ENCODE assay signal across 8 cellular contexts in genomic region chr10:19930936-19931859, GRCh38.
A peak's percentile ranks its signal among the peaks of the same experiment; 100 is the strongest.
DNase-seq lines count a peak whose midpoint lies in the region; ATAC-seq and TF ChIP-seq lines count a peak whose summit lies in the region.

No MANE protein-coding gene starts in this region.

- H3K27me3 ChIP-seq in kidney epithelial cell (ENCODE audit: control insufficient read depth, insufficient read depth, low read length) = no peaks in the 10 kb centered on the region
- no peaks in the 10 kb centered on the region for H3K27me3 ChIP-seq in testis
- H3K27me3 ChIP-seq in CD4-positive, alpha-beta T cell (ENCODE audit: control insufficient read depth, insufficient read depth, low read length) = no peaks in the 10 kb centered on the region
- H3K27me3 ChIP-seq in Karpas-422 (ENCODE audit: low read length) = no peaks in the 10 kb centered on the region

- no peak for ATAC-seq in CD4-positive, alpha-beta T cell (ENCODE audit: poor library complexity)

- H3K9ac ChIP-seq in Karpas-422 (ENCODE audit: low read length) = no peak overlapping the region

- H3K4me1 Mint-ChIP-seq in brain = peaks cover 49% of the 10 kb centered on the region
- no peaks in the 10 kb centered on the region for H3K4me1 Mint-ChIP-seq in CD4-positive, alpha-beta T cell (ENCODE audit: low read depth)

- no peak for TF ChIP-seq CTCF in brain (conservative IDR thresholded peaks at IDR 0.05)
- TF ChIP-seq CTCF in kidney epithelial cell (IDR thresholded peaks at IDR 0.05; ENCODE audit: insufficient read depth, low read length, poor library complexity, severe bottlenecking) = no peak
- no peak for TF ChIP-seq CTCF in testis (IDR thresholded peaks at IDR 0.05)
- TF ChIP-seq CTCF in CD4-positive, alpha-beta T cell (IDR thresholded peaks at IDR 0.05) = no peak

- H3K4me2 ChIP-seq in Karpas-422 (ENCODE audit: low read depth, low read length, poor library complexity, severe bottlenecking) = no peak overlapping the region

- no peaks in the 10 kb centered on the region for H3K36me3 ChIP-seq in kidney epithelial cell (ENCODE audit: control insufficient read depth, insufficient read depth, low read length)
- H3K36me3 ChIP-seq in testis (ENCODE audit: low read depth, missing control alignments) = no peaks in the 10 kb centered on the region
- no peaks in the 10 kb centered on the region for H3K36me3 ChIP-seq in Karpas-422 (ENCODE audit: insufficient read depth, low read length)

- intact Hi-C loops in testis (cut with DNase I; ENCODE audit: low total_unique reads) = no loop called here
- intact Hi-C loops in CD4-positive, alpha-beta T cell (cut with DNase I, micrococcal nuclease) = no loop called here

- CTCF ChIA-PET in CD4-positive, alpha-beta T cell (lab: Charles Lee) = no interaction called here

- H3K4me1 ChIP-seq in testis (no peaks in the 10 kb centered on the region), Karpas-422 (ENCODE audit: low read length) (no peaks in the 10 kb centered on the region)

- peak overlapping the region in 1 of 2 donors; percentile 18 for H3K27ac ChIP-seq in testis
- no peak overlapping the region for H3K27ac ChIP-seq in CD4-positive, alpha-beta T cell (ENCODE audit: low read depth, low read length)
- no peak overlapping the region for H3K27ac ChIP-seq in Karpas-422 (ENCODE audit: low read length)

- 53 to 63% methylated on average over 12 of the region's 12 CpGs for WGBS in testis, 2 donors

- no peaks in the 10 kb centered on the region for H3K9me3 Mint-ChIP-seq in brain
- H3K9me3 Mint-ChIP-seq in CD4-positive, alpha-beta T cell = peaks cover 3% of the 10 kb centered on the region

- no peak for TF ChIP-seq POLR2A in testis (IDR thresholded peaks at IDR 0.05)

- no peaks in the 10 kb centered on the region for H4K20me1 ChIP-seq in Karpas-422 (ENCODE audit: insufficient read depth, low read depth, low read length)

- H3K36me3 Mint-ChIP-seq in brain = no peaks in the 10 kb centered on the region
- H3K36me3 Mint-ChIP-seq in CD4-positive, alpha-beta T cell (ENCODE audit: low read depth) = no peaks in the 10 kb centered on the region

- POLR2A ChIA-PET in CD4-positive, alpha-beta T cell (lab: Charles Lee) = no interaction called here

- H3K9me3 ChIP-seq in testis (no peaks in the 10 kb centered on the region), Karpas-422 (ENCODE audit: low read length) (0 out of 2 replicates have a peak, but pooled peaks cover 4% of the 10 kb centered on the region)
- no peaks in the 10 kb centered on the region for H3K9me3 ChIP-seq in CD4-positive, alpha-beta T cell (ENCODE audit: control insufficient read depth, low read length)

- no peak overlapping the region for H2AFZ ChIP-seq in Karpas-422 (ENCODE audit: low read length)

- no peak overlapping the region for H3K4me3 ChIP-seq in kidney epithelial cell (ENCODE audit: low read depth, low read length)
- no peak overlapping the region for H3K4me3 ChIP-seq in testis
- H3K4me3 ChIP-seq in Karpas-422 (ENCODE audit: low read length) = no peak overlapping the region

- H3K79me2 ChIP-seq in Karpas-422 (ENCODE audit: low read length) = no peaks in the 10 kb centered on the region

- peak overlapping the region; percentile 10 to 63 (median 22) for H3K4me3 Mint-ChIP-seq in brain
- no peak overlapping the region for H3K4me3 Mint-ChIP-seq in CD4-positive, alpha-beta T cell

- H3K27ac Mint-ChIP-seq in brain = peak overlapping the region; percentile 49 to 90 (median 80)
- no peak overlapping the region for H3K27ac Mint-ChIP-seq in CD4-positive, alpha-beta T cell

- H3K27me3 Mint-ChIP-seq in brain = peaks cover 8% of the 10 kb centered on the region
- no peaks in the 10 kb centered on the region for H3K27me3 Mint-ChIP-seq in CD4-positive, alpha-beta T cell

- DNase-seq in NAMALWA (ENCODE audit: low spot score) (peak; percentile 66), kidney epithelial cell (ENCODE audit: low read depth) (peak; percentile 63), testis (peak; percentile 40), Karpas-422 (no peak)
- no peak for DNase-seq in CD4-positive, alpha-beta T cell
- DNase-seq in activated naive CD4-positive, alpha-beta T cell treated with anti-CD3 and anti-CD28 coated beads, Interleukin-2, amount 50 U/mL, for 16 hours = no peak
- DNase-seq in stimulated activated CD4-positive, alpha-beta T cell treated with anti-CD3 and anti-CD28 coated beads, Interleukin-15, amount 100 ng/mL, for 24 hours = no peak

- H3K9me2 ChIP-seq in Karpas-422 (replicated peaks; ENCODE audit: insufficient read depth, low read length) = no peaks in the 10 kb centered on the region

Comparison
In these comparisons a context has a peak if more than half of its experiments do, and no peak if none do; other contexts are left out.
1. DNase-seq: peak in NAMALWA (single experiment), kidney epithelial cell (single experiment) and testis (single experiment); none in CD4-positive, alpha-beta T cell (0 of 10), activated naive CD4-positive, alpha-beta T cell treated with anti-CD3 and anti-CD28 coated beads, Interleukin-2, amount 50 U/mL, for 16 hours (single experiment), stimulated activated CD4-positive, alpha-beta T cell treated with anti-CD3 and anti-CD28 coated beads, Interleukin-15, amount 100 ng/mL, for 24 hours (single experiment) and Karpas-422 (single experiment).